1 cellular context compared by ENCODE assay signal in the genomic region with DNA sequence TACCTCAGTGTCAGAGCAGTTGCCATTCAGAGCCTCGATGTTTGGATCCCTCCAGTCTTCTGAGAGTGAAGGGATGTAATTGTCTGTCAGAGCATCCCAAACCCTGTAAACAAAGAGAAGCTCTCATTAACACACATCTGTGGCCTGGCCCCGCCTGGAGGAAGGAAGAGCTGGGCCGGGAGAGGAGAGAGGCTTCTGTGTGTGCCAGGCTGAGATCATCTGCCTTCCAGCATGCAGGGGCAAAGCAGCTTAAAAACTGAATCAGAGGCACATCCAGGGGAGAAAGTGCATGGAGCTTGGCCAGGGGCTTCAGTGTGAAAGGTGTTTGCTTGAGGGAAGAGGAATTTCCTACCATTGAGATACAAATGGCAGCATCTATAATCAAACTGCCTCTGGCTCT.
TF ChIP-seq lines count a peak whose summit lies in the region.

No MANE protein-coding gene starts in this region.

TF ChIP-seq in WTC11, 78 proteins besides CTCF, POLR2A, EP300 and RAD21 (continued from another document):
- TF ChIP-seq, protein P1, sequence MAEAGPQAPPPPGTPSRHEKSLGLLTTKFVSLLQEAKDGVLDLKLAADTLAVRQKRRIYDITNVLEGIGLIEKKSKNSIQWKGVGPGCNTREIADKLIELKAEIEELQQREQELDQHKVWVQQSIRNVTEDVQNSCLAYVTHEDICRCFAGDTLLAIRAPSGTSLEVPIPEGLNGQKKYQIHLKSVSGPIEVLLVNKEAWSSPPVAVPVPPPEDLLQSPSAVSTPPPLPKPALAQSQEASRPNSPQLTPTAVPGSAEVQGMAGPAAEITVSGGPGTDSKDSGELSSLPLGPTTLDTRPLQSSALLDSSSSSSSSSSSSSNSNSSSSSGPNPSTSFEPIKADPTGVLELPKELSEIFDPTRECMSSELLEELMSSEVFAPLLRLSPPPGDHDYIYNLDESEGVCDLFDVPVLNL (CRISPR knock-in tag; IDR thresholded peaks at IDR 0.05; ENCODE audit: borderline replicate concordance, low read depth): no peak
- no peak for TF ChIP-seq CREM (CRISPR knock-in tag; IDR thresholded peaks at IDR 0.05)
- TF ChIP-seq, protein P2, sequence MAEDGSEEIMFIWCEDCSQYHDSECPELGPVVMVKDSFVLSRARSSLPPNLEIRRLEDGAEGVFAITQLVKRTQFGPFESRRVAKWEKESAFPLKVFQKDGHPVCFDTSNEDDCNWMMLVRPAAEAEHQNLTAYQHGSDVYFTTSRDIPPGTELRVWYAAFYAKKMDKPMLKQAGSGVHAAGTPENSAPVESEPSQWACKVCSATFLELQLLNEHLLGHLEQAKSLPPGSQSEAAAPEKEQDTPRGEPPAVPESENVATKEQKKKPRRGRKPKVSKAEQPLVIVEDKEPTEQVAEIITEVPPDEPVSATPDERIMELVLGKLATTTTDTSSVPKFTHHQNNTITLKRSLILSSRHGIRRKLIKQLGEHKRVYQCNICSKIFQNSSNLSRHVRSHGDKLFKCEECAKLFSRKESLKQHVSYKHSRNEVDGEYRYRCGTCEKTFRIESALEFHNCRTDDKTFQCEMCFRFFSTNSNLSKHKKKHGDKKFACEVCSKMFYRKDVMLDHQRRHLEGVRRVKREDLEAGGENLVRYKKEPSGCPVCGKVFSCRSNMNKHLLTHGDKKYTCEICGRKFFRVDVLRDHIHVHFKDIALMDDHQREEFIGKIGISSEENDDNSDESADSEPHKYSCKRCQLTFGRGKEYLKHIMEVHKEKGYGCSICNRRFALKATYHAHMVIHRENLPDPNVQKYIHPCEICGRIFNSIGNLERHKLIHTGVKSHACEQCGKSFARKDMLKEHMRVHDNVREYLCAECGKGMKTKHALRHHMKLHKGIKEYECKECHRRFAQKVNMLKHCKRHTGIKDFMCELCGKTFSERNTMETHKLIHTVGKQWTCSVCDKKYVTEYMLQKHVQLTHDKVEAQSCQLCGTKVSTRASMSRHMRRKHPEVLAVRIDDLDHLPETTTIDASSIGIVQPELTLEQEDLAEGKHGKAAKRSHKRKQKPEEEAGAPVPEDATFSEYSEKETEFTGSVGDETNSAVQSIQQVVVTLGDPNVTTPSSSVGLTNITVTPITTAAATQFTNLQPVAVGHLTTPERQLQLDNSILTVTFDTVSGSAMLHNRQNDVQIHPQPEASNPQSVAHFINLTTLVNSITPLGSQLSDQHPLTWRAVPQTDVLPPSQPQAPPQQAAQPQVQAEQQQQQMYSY (CRISPR knock-in tag; IDR thresholded peaks at IDR 0.05): no peak
- TF ChIP-seq TCF7 (CRISPR knock-in tag; IDR thresholded peaks at IDR 0.05; ENCODE audit: low read depth): no peak
- TF ChIP-seq SP1 (CRISPR knock-in tag; conservative IDR thresholded peaks at IDR 0.05): no peak
- TF ChIP-seq CDX4 (CRISPR knock-in tag; IDR thresholded peaks at IDR 0.05; ENCODE audit: borderline replicate concordance): no peak
- TF ChIP-seq, protein P3, sequence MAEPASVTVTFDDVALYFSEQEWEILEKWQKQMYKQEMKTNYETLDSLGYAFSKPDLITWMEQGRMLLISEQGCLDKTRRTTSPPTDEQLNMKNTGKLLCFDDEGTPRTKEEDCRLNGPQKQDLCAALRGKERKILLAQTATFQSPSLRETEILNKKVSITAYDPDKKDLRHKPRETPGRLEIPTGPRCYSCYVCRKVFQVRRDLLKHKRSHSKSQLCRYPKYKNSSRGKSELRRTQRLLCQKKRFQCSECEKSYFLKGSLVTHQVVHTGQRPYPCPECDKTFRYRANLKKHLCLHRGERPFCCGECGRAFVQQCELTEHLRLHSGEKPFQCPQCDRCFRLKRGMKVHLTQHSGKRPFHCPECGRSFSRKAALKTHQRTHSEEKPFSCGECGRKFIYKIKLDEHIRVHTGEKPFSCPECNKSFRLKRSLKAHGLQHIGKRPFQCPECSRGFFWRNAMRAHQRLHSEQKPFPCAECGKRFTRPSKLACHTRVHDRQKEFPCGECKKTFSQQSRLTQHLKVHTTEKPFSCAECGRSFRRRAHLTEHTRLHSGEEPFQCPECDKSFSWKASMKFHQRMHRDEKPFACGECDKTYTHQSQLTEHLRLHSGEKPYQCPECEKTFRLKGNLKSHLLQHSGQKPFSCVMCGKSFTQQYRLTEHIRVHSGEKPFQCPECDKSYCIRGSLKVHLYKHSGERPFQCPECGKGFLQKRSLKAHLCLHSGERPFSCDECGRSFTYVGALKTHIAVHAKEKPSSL (CRISPR knock-in tag; conservative IDR thresholded peaks at IDR 0.05): no peak
- TF ChIP-seq ZNF423 (CRISPR knock-in tag; IDR thresholded peaks at IDR 0.05): no peak
- TF ChIP-seq ATF1 (CRISPR knock-in tag; IDR thresholded peaks at IDR 0.05): no peak
- no peak for TF ChIP-seq PREB (CRISPR knock-in tag; IDR thresholded peaks at IDR 0.05; ENCODE audit: borderline replicate concordance)
